In the genomic region with DNA sequence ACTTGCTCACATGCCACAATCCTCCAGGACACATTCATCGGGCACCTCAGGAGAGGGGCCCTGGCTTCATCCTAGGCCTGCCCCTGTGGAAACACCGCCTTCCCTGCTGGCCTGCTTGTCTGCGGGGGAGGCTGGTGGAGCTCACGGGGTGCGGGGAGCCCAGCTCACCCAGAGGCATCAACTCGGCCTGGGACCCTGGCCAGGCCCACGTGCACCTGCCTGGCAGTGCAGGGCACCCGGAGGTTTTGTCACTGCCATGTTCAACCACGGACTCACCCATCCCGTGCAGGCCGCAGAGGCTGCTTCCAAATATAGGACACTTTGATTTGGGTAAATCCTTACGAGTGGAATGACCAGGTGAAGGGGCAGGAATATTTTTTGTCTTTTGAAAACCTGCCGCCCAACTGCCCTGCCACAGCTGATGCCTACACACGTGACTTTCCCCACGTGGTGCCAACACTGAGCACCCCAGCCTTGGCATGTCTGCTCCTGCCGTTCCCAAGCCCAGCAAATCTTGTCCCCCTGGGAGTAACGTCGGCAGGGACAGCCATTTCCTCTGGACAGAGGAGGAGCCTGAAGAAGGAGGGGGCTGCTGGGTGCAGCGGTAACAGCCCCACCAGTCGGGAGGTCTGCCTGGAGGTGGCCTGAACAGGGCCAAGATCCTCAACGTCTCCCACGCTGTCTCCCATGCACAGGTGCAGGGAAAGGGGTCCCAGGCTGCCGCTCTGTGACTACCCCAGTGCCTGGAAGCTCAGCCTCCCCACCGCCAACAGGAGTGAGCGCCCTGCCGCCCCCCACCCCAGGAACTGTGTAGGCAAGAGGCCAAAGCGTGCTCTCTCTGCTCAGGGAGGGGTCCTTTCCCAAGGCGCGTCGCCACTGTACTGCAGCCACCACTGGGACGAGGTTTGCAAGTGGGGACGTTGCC, we compare ENCODE assay signal across 13 cellular contexts. TPM values are rescaled to one million over a fixed set of nuclear protein-coding genes. Genes with fewer than 3 reads are reported as not detected.
A peak's percentile ranks its signal among the peaks of the same experiment; 100 is the strongest.
DNase-seq lines count a peak whose midpoint lies in the region; ATAC-seq, FAIRE-seq and TF ChIP-seq lines count a peak whose summit lies in the region.
"Had no signal": no experiment of that assay in that cellular context is flagged by ENCODE, and none has a peak within 500 bp of the region (broad histone marks: within the 10 kb centered on the region; RNA-seq: fewer than 3 reads in every experiment).

No MANE protein-coding gene starts in this region.

- no peaks in the 10 kb centered on the region for H3K9me3 Mint-ChIP-seq in activated naive CD4-positive, alpha-beta T cell treated with anti-CD3 and anti-CD28 coated beads, Interleukin-2, amount 50 U/mL, for 72 hours
- H3K9me3 Mint-ChIP-seq in activated naive CD4-positive, alpha-beta T cell treated with anti-CD3 and anti-CD28 coated beads, Interleukin-2, amount 10 ng/mL, durations not matched to agents 7 days and 5 days: no peaks in the 10 kb centered on the region

- no peak overlapping the region; a peak in 1 of 7 replicates for H3K9ac ChIP-seq in H1 (replicated peaks in 1 of 4; ENCODE audit: extremely low read depth in 1 of 4, low read depth in 3 of 4, low read length in 3 of 4)

- H4K20me1 ChIP-seq in H1 (replicated peaks in 1 of 2; ENCODE audit: control insufficient read depth in 1 of 2, insufficient read depth in 2 of 2, low read length in 2 of 2): peaks cover 0 to 5% of the 10 kb centered on the region in 2 experiments

- H3K27ac Mint-ChIP-seq in activated naive CD4-positive, alpha-beta T cell treated with anti-CD3 and anti-CD28 coated beads, Interleukin-2, amount 50 U/mL, for 72 hours: peak overlapping the region; percentile 9 to 19
- no peak overlapping the region for H3K27ac Mint-ChIP-seq in activated naive CD4-positive, alpha-beta T cell treated with anti-CD3 and anti-CD28 coated beads, Interleukin-2, amount 10 ng/mL, durations not matched to agents 7 days and 5 days

- no peak overlapping the region for H4K91ac ChIP-seq in H1 (replicated peaks; ENCODE audit: insufficient read length, low read length)

- H4K5ac ChIP-seq in H1 (ENCODE audit: insufficient read length, low read depth, low read length): no peak overlapping the region

- H3K36me3 ChIP-seq in H1 (ENCODE audit: control insufficient read depth in 2 of 4, insufficient read depth in 4 of 4, low read length in 3 of 4): peaks cover 0 to 5% (median 2%) of the 10 kb centered on the region in 4 experiments; a peak in 2 of 8 replicates

- H3K23me2 ChIP-seq in H1 (ENCODE audit: low read depth, low read length): no peaks in the 10 kb centered on the region

- POLR2A ChIA-PET in H1 (lab: Charles Lee; ENCODE audit: partially characterized antibody): no interaction called here

- no peaks in the 10 kb centered on the region for H3K9me3 ChIP-seq in H1 (ENCODE audit: insufficient read depth in 2 of 2, low read depth in 1 of 2, low read length in 1 of 2)

- H3K36me3 Mint-ChIP-seq in activated naive CD4-positive, alpha-beta T cell treated with anti-CD3 and anti-CD28 coated beads, Interleukin-2, amount 50 U/mL, for 72 hours: no peaks in the 10 kb centered on the region
- H3K36me3 Mint-ChIP-seq in activated naive CD4-positive, alpha-beta T cell treated with anti-CD3 and anti-CD28 coated beads, Interleukin-2, amount 10 ng/mL, durations not matched to agents 7 days and 5 days: peaks cover 2% of the 10 kb centered on the region

- no peaks in the 10 kb centered on the region for H3K27me3 Mint-ChIP-seq in activated naive CD4-positive, alpha-beta T cell treated with anti-CD3 and anti-CD28 coated beads, Interleukin-2, amount 10 ng/mL, durations not matched to agents 7 days and 5 days

- no peaks in the 10 kb centered on the region for H3K79me2 ChIP-seq in H1 (ENCODE audit: control insufficient read depth in 1 of 2, insufficient read depth in 2 of 2, low read length in 2 of 2)

- H3K4me2 ChIP-seq in H1 (ENCODE audit: insufficient read depth in 1 of 2, low read depth in 2 of 2, low read length in 2 of 2): no peak overlapping the region

- TF ChIP-seq POLR2A in H1 (IDR thresholded peaks at IDR 0.05; ENCODE audit: control extremely low read depth in 1 of 2, low read depth in 2 of 2, low read length in 2 of 2): no peak

- H2AFZ ChIP-seq in H1 (ENCODE audit: low read length): no peak overlapping the region

- no peak overlapping the region for H2BK15ac ChIP-seq in H1 (ENCODE audit: low read length)

- no peak for TF ChIP-seq RAD21 in H1 (IDR thresholded peaks at IDR 0.05 in 1 of 2, conservative IDR thresholded peaks at IDR 0.05 in 1 of 2; ENCODE audit: low read depth in 2 of 2, low read length in 2 of 2)

- H2AK5ac ChIP-seq in H1 (ENCODE audit: low read depth, low read length): no peak overlapping the region

- H2BK5ac ChIP-seq in H1 (ENCODE audit: low read depth, low read length): 0 out of 2 replicates have a peak overlapping the region, but pooled peaks have one; percentile 49

- no peak overlapping the region for H3K4ac ChIP-seq in H1 (replicated peaks; ENCODE audit: insufficient read length, low read depth, low read length)

- H3K4me3 ChIP-seq in H1 (ENCODE audit: extremely low read depth in 1 of 4, insufficient read depth in 2 of 4, low read depth in 3 of 4, low read length in 4 of 4): no peak overlapping the region

- CTCF ChIA-PET in activated naive CD4-positive, alpha-beta T cell treated with anti-CD3 and anti-CD28 coated beads, Interleukin-2, amount 10 ng/mL, durations not matched to agents 7 days and 5 days (lab: Charles Lee): no interaction called here
- CTCF ChIA-PET in H1 (lab: Charles Lee; ENCODE audit: partially characterized antibody): interaction anchor here (1.2 kb wide), 1 partner anchor 16 kb away, joined by 3 read pairs; no protein-coding TSS in a partner anchor

- no peak for FAIRE-seq in H1 (lab: Jason Lieb, UNC)

- H2BK20ac ChIP-seq in H1 (ENCODE audit: low read length): no peak overlapping the region

- H3K27me3 ChIP-seq in H1 (replicated peaks in 1 of 4; ENCODE audit: control insufficient read depth in 3 of 4, extremely low read depth in 1 of 4, insufficient read depth in 3 of 4, low read length in 3 of 4): no peaks in the 10 kb centered on the region

- TF ChIP-seq EP300 in H1 (IDR thresholded peaks at IDR 0.05; ENCODE audit: borderline replicate concordance in 1 of 2, low read depth in 2 of 2, low read length in 2 of 2): no peak

- H4K8ac ChIP-seq in H1 (ENCODE audit: extremely low read depth, insufficient read depth, low read length): no peak overlapping the region

- H2BK120ac ChIP-seq in H1 (replicated peaks; ENCODE audit: low read depth, low read length): no peak overlapping the region

- no peak overlapping the region for H3K23ac ChIP-seq in H1 (ENCODE audit: insufficient read length)

- no peak overlapping the region for H3K14ac ChIP-seq in H1 (ENCODE audit: insufficient read length)

- H3K56ac ChIP-seq in H1 (replicated peaks; ENCODE audit: insufficient read length, low read depth, low read length): no peak overlapping the region

- H3K4me1 ChIP-seq in H1 (replicated peaks in 1 of 4; ENCODE audit: control insufficient read depth in 3 of 4, insufficient read depth in 4 of 4, low read length in 3 of 4): 0 out of 7 replicates have a peak, but pooled peaks cover 0 to 4% (median 0%) of the 10 kb centered on the region in 4 experiments

- no peak overlapping the region for H2BK12ac ChIP-seq in H1 (ENCODE audit: low read depth, low read length)

- H3K18ac ChIP-seq in H1 (ENCODE audit: extremely low read depth, low read length): no peak overlapping the region

- no peak for TF ChIP-seq CTCF in H1 (IDR thresholded peaks at IDR 0.05; ENCODE audit: control extremely low read depth in 1 of 3, insufficient read depth in 1 of 3, low read depth in 1 of 3, low read length in 3 of 3)

- WGBS in H1 (ENCODE audit: extremely low coverage in 1 of 2, insufficient coverage in 1 of 2, insufficient read length in 1 of 2, insufficient replicate concordance in 2 of 2, low coverage in 1 of 2, low lambda C conversion rate in 2 of 2, missing lambda C conversion rate in 1 of 2), 2 experiments: 88% methylated on average over 32 of the region's 32 CpGs; no CpG with 5 or more reads in 1 of the 2 experiments

- no peaks in the 10 kb centered on the region for H3K79me1 ChIP-seq in H1 (ENCODE audit: low read depth, low read length)

- no peak overlapping the region for H3K4me3 Mint-ChIP-seq in activated naive CD4-positive, alpha-beta T cell treated with anti-CD3 and anti-CD28 coated beads, Interleukin-2, amount 10 ng/mL, durations not matched to agents 7 days and 5 days

- no peak overlapping the region for H3K27ac ChIP-seq in H1 (ENCODE audit: low read depth, low read length)
- H3K27ac ChIP-seq: WERI-Rb-1 had no signal

- no peak for ATAC-seq in activated naive CD4-positive, alpha-beta T cell treated with anti-CD3 and anti-CD28 coated beads, Interleukin-2, amount 50 U/mL, for 72 hours
- ATAC-seq in GM18511 (IDR thresholded peaks at IDR 0.05; ENCODE audit: unreplicated experiment) (no peak), HG02870 (IDR thresholded peaks at IDR 0.05; ENCODE audit: unreplicated experiment) (no peak), HG03280 (IDR thresholded peaks at IDR 0.05; ENCODE audit: unreplicated experiment) (no peak)

- H3K4me1 Mint-ChIP-seq in activated naive CD4-positive, alpha-beta T cell treated with anti-CD3 and anti-CD28 coated beads, Interleukin-2, amount 10 ng/mL, durations not matched to agents 7 days and 5 days: no peaks in the 10 kb centered on the region

- no peak for DNase-seq in activated naive CD4-positive, alpha-beta T cell treated with anti-CD3 and anti-CD28 coated beads, Interleukin-2, amount 50 U/mL, for 72 hours (ENCODE audit: low spot score in 2 of 2)
- DNase-seq in activated naive CD4-positive, alpha-beta T cell treated with anti-CD3 and anti-CD28 coated beads, Interleukin-2, amount 10 ng/mL, durations not matched to agents 7 days and 5 days: no peak
- no peak for DNase-seq in H1 (ENCODE audit: low read depth in 1 of 2, low spot score in 2 of 2)
- DNase-seq in myocyte (ENCODE audit: low read depth): peak; percentile 38
- DNase-seq in ureter (ENCODE audit: low spot score): peak; percentile 42
- DNase-seq: activated naive CD4-positive, alpha-beta T cell treated with Interleukin-2 at 50 U/mL for 16 hours; cortex of kidney; NCI-H1417; NCI-H526 had no signal

RNA-seq across cellular contexts. Expression of gene MXD4, which starts 8.5 kb away (rescaled TPM):
- total RNA-seq in activated naive CD4-positive, alpha-beta T cell treated with anti-CD3 and anti-CD28 coated beads, Interleukin-2, amount 50 U/mL, for 72 hours: 10 to 100 TPM in 1 of 2 donors, 1 to 10 TPM in 1; 5.1 to 10.6 TPM
- total RNA-seq in H1 (2021; fragmentation: NEBNext Ultra II Directional; extraction: Animal tissue kit (Norgen Biotek cat#: 25700)): 20.8 and 24.6 TPM in 2 replicates
- 18.0 and 24.1 TPM in 2 replicates for polyA plus RNA-seq in H1 (2011; rRNA removed)
- polyA plus RNA-seq in H1 (2011; cell fraction: cytosol; rRNA removed): 17.9 TPM
- 40.1 TPM for polyA plus RNA-seq in H1 (2011; cell fraction: nucleus; rRNA removed)
- 14.9 to 16.5 TPM (median 15.7 TPM) in 4 replicates for polyA plus RNA-seq in H1 (2012, experiment 1 of 2)
- 16.5 TPM for polyA plus RNA-seq in H1 (2012, experiment 2 of 2)
- polyA plus RNA-seq in H1 (2013, experiment 1 of 2): 13.4 TPM
- 14.2 TPM for polyA plus RNA-seq in H1 (2013, experiment 2 of 2)
- polyA minus RNA-seq in H1 (2011; rRNA and poly(A)+ RNA removed): 12.7 and 13.1 TPM in 2 replicates
- 13.5 TPM for polyA minus RNA-seq in H1 (2011; cell fraction: cytosol; rRNA and poly(A)+ RNA removed)
- polyA minus RNA-seq in H1 (2011; cell fraction: nucleus; rRNA and poly(A)+ RNA removed): 15.7 TPM
- 39.3 and 56.4 TPM in 2 replicates for total RNA-seq in myocyte
- polyA plus RNA-seq in myocyte (2012): 62.3 TPM
- 34.5 TPM for total RNA-seq in ureter

RNA-seq across cellular contexts. Expression of gene HAUS3, which starts 11.5 kb away (rescaled TPM):
- total RNA-seq in activated naive CD4-positive, alpha-beta T cell treated with anti-CD3 and anti-CD28 coated beads, Interleukin-2, amount 50 U/mL, for 72 hours: 10 to 100 TPM; 22.1 to 24.9 TPM
- 14.6 and 14.8 TPM in 2 replicates for total RNA-seq in H1 (2021; fragmentation: NEBNext Ultra II Directional; extraction: Animal tissue kit (Norgen Biotek cat#: 25700))
- polyA plus RNA-seq in H1 (2011; rRNA removed): 3.2 and 5.1 TPM in 2 replicates
- polyA plus RNA-seq in H1 (2011; cell fraction: cytosol; rRNA removed): 6.5 TPM
- 3.7 TPM for polyA plus RNA-seq in H1 (2011; cell fraction: nucleus; rRNA removed)
- 4.4 to 10.4 TPM (median 5.5 TPM) in 4 replicates for polyA plus RNA-seq in H1 (2012, experiment 1 of 2)
- 1.2 TPM for polyA plus RNA-seq in H1 (2012, experiment 2 of 2)
- 10.3 TPM for polyA plus RNA-seq in H1 (2013, experiment 1 of 2)
- polyA plus RNA-seq in H1 (2013, experiment 2 of 2): 10.4 TPM
- polyA minus RNA-seq in H1 (2011; rRNA and poly(A)+ RNA removed): 1.6 and 2.3 TPM in 2 replicates
- 4.0 TPM for polyA minus RNA-seq in H1 (2011; cell fraction: cytosol; rRNA and poly(A)+ RNA removed)
- 5.1 TPM for polyA minus RNA-seq in H1 (2011; cell fraction: nucleus; rRNA and poly(A)+ RNA removed)
- 12.5 and 13.1 TPM in 2 replicates for total RNA-seq in myocyte
- 4.2 TPM for polyA plus RNA-seq in myocyte (2012)
- total RNA-seq in ureter: 13.2 TPM

RNA-seq across cellular contexts. Expression of gene POLN, which starts 11.5 kb away (rescaled TPM):
- total RNA-seq in activated naive CD4-positive, alpha-beta T cell treated with anti-CD3 and anti-CD28 coated beads, Interleukin-2, amount 50 U/mL, for 72 hours: 1 to 10 TPM; 1.8 to 7.3 TPM
- total RNA-seq in H1 (2021; fragmentation: NEBNext Ultra II Directional; extraction: Animal tissue kit (Norgen Biotek cat#: 25700)): 1.5 and 4.2 TPM in 2 replicates
- 0.82 and 0.98 TPM in 2 replicates for polyA plus RNA-seq in H1 (2011; rRNA removed)
- 1.3 TPM for polyA plus RNA-seq in H1 (2011; cell fraction: cytosol; rRNA removed)
- polyA plus RNA-seq in H1 (2011; cell fraction: nucleus; rRNA removed): 1.5 TPM
- 0.94 to 1.2 TPM (median 1.1 TPM) in 4 replicates for polyA plus RNA-seq in H1 (2012, experiment 1 of 2)
- 0.05 TPM for polyA plus RNA-seq in H1 (2012, experiment 2 of 2)
- 1.8 TPM for polyA plus RNA-seq in H1 (2013, experiment 1 of 2)
- 2.3 TPM for polyA plus RNA-seq in H1 (2013, experiment 2 of 2)
- polyA minus RNA-seq in H1 (2011; rRNA and poly(A)+ RNA removed): 1.3 and 2.1 TPM in 2 replicates
- not detected for polyA minus RNA-seq in H1 (2011; cell fraction: cytosol; rRNA and poly(A)+ RNA removed)
- 4.2 TPM for polyA minus RNA-seq in H1 (2011; cell fraction: nucleus; rRNA and poly(A)+ RNA removed)
- 5.5 and 7.8 TPM in 2 replicates for total RNA-seq in myocyte
- 4.1 TPM for polyA plus RNA-seq in myocyte (2012)
- total RNA-seq in ureter: 3.1 TPM

Comparison
In these comparisons a context has a peak if more than half of its experiments do, and no peak if none do; other contexts are left out.
1. DNase-seq: peak in myocyte (single experiment) and ureter (single experiment); none in activated naive CD4-positive, alpha-beta T cell treated with anti-CD3 and anti-CD28 coated beads, Interleukin-2, amount 50 U/mL, for 72 hours (0 of 2), activated naive CD4-positive, alpha-beta T cell treated with anti-CD3 and anti-CD28 coated beads, Interleukin-2, amount 10 ng/mL, durations not matched to agents 7 days and 5 days (single experiment) and H1 (0 of 2).